Comparison of ENCODE assay signal across 1 cellular context in genomic region chr18:70205421-70206397, GRCh38.
A peak's percentile ranks its signal among the peaks of the same experiment; 100 is the strongest.
TF ChIP-seq lines count a peak whose summit lies in the region.

TSS of gene RTTN (minus strand) at chr18:70205687. CDS start at chr18:70205658, 29 bp downstream.

TF ChIP-seq in HepG2, 621 proteins besides CTCF, POLR2A, EP300 and RAD21 (continued from another document and continues in another):
- no peak for TF ChIP-seq FOXO4 (CRISPR knock-in tag; conservative IDR thresholded peaks at IDR 0.05)
- TF ChIP-seq TFDP1 (CRISPR knock-in tag; IDR thresholded peaks at IDR 0.05; ENCODE audit: borderline replicate concordance) = peak; percentile 99
- no peak for TF ChIP-seq AKAP8 (CRISPR knock-in tag; IDR thresholded peaks at IDR 0.05)
- TF ChIP-seq ZNF598 (CRISPR knock-in tag; IDR thresholded peaks at IDR 0.05; ENCODE audit: borderline replicate concordance) = peak; percentile 85; the same call in 1 of the 2 replicates
- no peak for TF ChIP-seq PRPF4 (IDR thresholded peaks at IDR 0.05; ENCODE audit: low read depth, low read length, poor library complexity, severe bottlenecking)
- no peak; the same call in 1 of the 2 replicates for TF ChIP-seq GLI4 (CRISPR knock-in tag; IDR thresholded peaks at IDR 0.05; ENCODE audit: borderline replicate concordance)
- no peak for TF ChIP-seq MTA3 (CRISPR knock-in tag; IDR thresholded peaks at IDR 0.05)
- TF ChIP-seq ZC3H4 (CRISPR knock-in tag; IDR thresholded peaks at IDR 0.05; ENCODE audit: borderline replicate concordance) = no peak
- peak; percentile 89; the same call in 1 of the 2 replicates for TF ChIP-seq ZBTB38 (CRISPR knock-in tag; IDR thresholded peaks at IDR 0.05)
- TF ChIP-seq ZNF230 (CRISPR knock-in tag; IDR thresholded peaks at IDR 0.05) = peak; percentile 40; the same call in 1 of the 2 replicates
- peak; percentile 93 for TF ChIP-seq ZMYM4 (CRISPR knock-in tag; IDR thresholded peaks at IDR 0.05)
- peak; percentile 95 for TF ChIP-seq ZNF687 (CRISPR knock-in tag; IDR thresholded peaks at IDR 0.05)
- no peak for TF ChIP-seq ZNF577 (CRISPR knock-in tag; IDR thresholded peaks at IDR 0.05; ENCODE audit: borderline replicate concordance, low read depth)
- peak; percentile 84 for TF ChIP-seq HCFC1 (IDR thresholded peaks at IDR 0.05; ENCODE audit: low read depth, low read length)
- peak; percentile 89 for TF ChIP-seq BRF2 (CRISPR knock-in tag; IDR thresholded peaks at IDR 0.05)
- no peak; the same call in 1 of the 2 replicates for TF ChIP-seq DNMT1 (CRISPR knock-in tag; IDR thresholded peaks at IDR 0.05)
- peak; percentile 20 for TF ChIP-seq ZNF18 (CRISPR knock-in tag; IDR thresholded peaks at IDR 0.05; ENCODE audit: insufficient replicate concordance)
- no peak for TF ChIP-seq PAWR (CRISPR knock-in tag; IDR thresholded peaks at IDR 0.05; ENCODE audit: borderline replicate concordance)
- peak; percentile 90 for TF ChIP-seq YEATS2 (CRISPR knock-in tag; IDR thresholded peaks at IDR 0.05; ENCODE audit: borderline replicate concordance)
- TF ChIP-seq SRSF4 (IDR thresholded peaks at IDR 0.05; ENCODE audit: low read depth, low read length, poor library complexity, severe bottlenecking) = no peak
- no peak for TF ChIP-seq CENPX (CRISPR knock-in tag; IDR thresholded peaks at IDR 0.05)
- peak; percentile 73 for TF ChIP-seq PBX3 (CRISPR knock-in tag; IDR thresholded peaks at IDR 0.05; ENCODE audit: borderline replicate concordance)
- TF ChIP-seq JUN (CRISPR knock-in tag; IDR thresholded peaks at IDR 0.05) = no peak
- peak; percentile 96; the same call in 1 of the 2 replicates for TF ChIP-seq SNAPC4 (CRISPR knock-in tag; IDR thresholded peaks at IDR 0.05)
- no peak; the same call in 1 of the 2 replicates for TF ChIP-seq HNF4A (CRISPR knock-in tag; IDR thresholded peaks at IDR 0.05)
- TF ChIP-seq HNRNPUL1 (IDR thresholded peaks at IDR 0.05; ENCODE audit: low read depth, low read length) = peak; percentile 43; the same call in 1 of the 2 replicates
- no peak for TF ChIP-seq MAFG (CRISPR knock-in tag; IDR thresholded peaks at IDR 0.05)
- TF ChIP-seq ZNF564 (CRISPR knock-in tag; IDR thresholded peaks at IDR 0.05) = peak; percentile 73; the same call in 1 of the 2 replicates
- 0 out of 2 replicates have a peak, but pooled peaks have one; percentile 23 for TF ChIP-seq ZNF589 (CRISPR knock-in tag; conservative IDR thresholded peaks at IDR 0.05)
- 0 out of 2 replicates have a peak, but pooled peaks have one; percentile 82 for TF ChIP-seq ATF6 (CRISPR knock-in tag; conservative IDR thresholded peaks at IDR 0.05)
- peak; percentile 94 for TF ChIP-seq ZNF337 (CRISPR knock-in tag; IDR thresholded peaks at IDR 0.05; ENCODE audit: borderline replicate concordance, low read depth)
- peak; percentile 21; the same call in 1 of the 2 replicates for TF ChIP-seq ZNF160 (CRISPR knock-in tag; IDR thresholded peaks at IDR 0.05)
- TF ChIP-seq ZMYM2 (CRISPR knock-in tag; IDR thresholded peaks at IDR 0.05) = peak; percentile 42; the same call in 1 of the 2 replicates
- 0 out of 2 replicates have a peak, but pooled peaks have one; percentile 18 for TF ChIP-seq ELF4 (CRISPR knock-in tag; IDR thresholded peaks at IDR 0.05; ENCODE audit: borderline replicate concordance)
- no peak for TF ChIP-seq THYN1 (CRISPR knock-in tag; IDR thresholded peaks at IDR 0.05; ENCODE audit: borderline replicate concordance, low read depth)
- TF ChIP-seq RCOR2 (CRISPR knock-in tag; IDR thresholded peaks at IDR 0.05) = no peak
- TF ChIP-seq CSRNP1 (CRISPR knock-in tag; IDR thresholded peaks at IDR 0.05) = peak; percentile 83
- 0 out of 2 replicates have a peak, but pooled peaks have one; percentile 53 for TF ChIP-seq SP140L (CRISPR knock-in tag; IDR thresholded peaks at IDR 0.05; ENCODE audit: borderline replicate concordance)
- TF ChIP-seq NR2F1 (CRISPR knock-in tag; IDR thresholded peaks at IDR 0.05) = 0 out of 4 replicates have a peak, but pooled peaks of 1 of the 2 experiments have one; percentile 25
- TF ChIP-seq ZNF549 (CRISPR knock-in tag; IDR thresholded peaks at IDR 0.05) = no peak
- TF ChIP-seq ZNF263 (CRISPR knock-in tag; IDR thresholded peaks at IDR 0.05) = 0 out of 2 replicates have a peak, but pooled peaks have one; percentile 14
